In the genomic region with DNA sequence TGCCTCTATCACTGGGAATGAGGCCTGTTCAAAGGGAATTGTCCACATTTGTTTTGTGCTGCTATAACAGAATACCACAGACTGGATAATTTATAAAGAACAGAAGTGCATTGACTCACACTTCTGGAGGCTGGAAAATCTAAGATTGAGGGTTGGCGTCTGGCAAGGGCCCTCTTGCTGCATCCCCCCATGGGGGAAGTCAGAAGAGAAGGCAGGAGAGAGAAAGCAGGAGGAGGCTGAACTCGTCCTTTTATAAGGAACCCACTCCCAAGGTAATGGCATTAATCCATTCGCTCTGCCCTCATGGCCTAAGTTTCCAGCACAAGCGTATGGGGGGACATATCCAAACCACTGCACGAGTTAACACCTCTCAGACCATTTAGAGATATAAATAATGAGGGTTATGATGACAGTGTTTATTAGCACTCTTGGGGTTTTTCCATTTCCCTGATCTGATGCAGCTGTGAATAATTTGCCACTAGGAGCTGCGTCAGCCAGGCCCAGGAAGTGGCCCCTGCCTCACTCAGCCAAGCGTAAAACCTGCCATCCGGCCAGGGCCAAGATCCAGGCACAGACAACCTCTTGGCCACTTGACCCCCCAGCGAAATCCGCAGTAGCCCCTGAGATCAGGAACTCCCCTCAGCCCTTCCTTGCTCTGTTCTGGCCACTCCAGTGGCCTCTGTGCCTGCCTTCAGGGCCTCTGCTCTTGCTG, we compare ENCODE assay signal across 3 cellular contexts.
TF ChIP-seq lines count a peak whose summit lies in the region.

No MANE protein-coding gene starts in this region.

TF ChIP-seq in GM12891, 5 proteins besides CTCF, POLR2A, EP300 and RAD21:
- TF ChIP-seq TAF1 (IDR thresholded peaks at IDR 0.05; ENCODE audit: low read depth, low read length) (no peak), SPI1 (IDR thresholded peaks at IDR 0.05; ENCODE audit: low read depth, low read length) (peak; percentile 17; the same call in 1 of the 2 replicates), PAX5 (IDR thresholded peaks at IDR 0.05; ENCODE audit: insufficient read depth, low read length, severe bottlenecking) (peak; percentile 95)
TF ChIP-seq in GM12891: peak in this region for 2.

TF ChIP-seq in IMR-90, 13 proteins besides CTCF, POLR2A, EP300 and RAD21:
- TF ChIP-seq RFX5 (IDR thresholded peaks at IDR 0.05; ENCODE audit: low read depth, low read length) (no peak), BHLHE40 (IDR thresholded peaks at IDR 0.05; ENCODE audit: low read depth, low read length) (no peak), SMC3 (IDR thresholded peaks at IDR 0.05; ENCODE audit: low read depth, low read length) (no peak), RCOR1 (IDR thresholded peaks at IDR 0.05; ENCODE audit: insufficient replicate concordance, low read length) (no peak), FOS (IDR thresholded peaks at IDR 0.05; ENCODE audit: low read depth, low read length) (no peak)
- TF ChIP-seq, protein P1, sequence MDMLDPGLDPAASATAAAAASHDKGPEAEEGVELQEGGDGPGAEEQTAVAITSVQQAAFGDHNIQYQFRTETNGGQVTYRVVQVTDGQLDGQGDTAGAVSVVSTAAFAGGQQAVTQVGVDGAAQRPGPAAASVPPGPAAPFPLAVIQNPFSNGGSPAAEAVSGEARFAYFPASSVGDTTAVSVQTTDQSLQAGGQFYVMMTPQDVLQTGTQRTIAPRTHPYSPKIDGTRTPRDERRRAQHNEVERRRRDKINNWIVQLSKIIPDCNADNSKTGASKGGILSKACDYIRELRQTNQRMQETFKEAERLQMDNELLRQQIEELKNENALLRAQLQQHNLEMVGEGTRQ (IDR thresholded peaks at IDR 0.05; ENCODE audit: low read depth, low read length) = no peak

TF ChIP-seq in GM12878, 131 proteins besides CTCF, POLR2A, EP300 and RAD21 (continues in another document):
- TF ChIP-seq ZNF217 (IDR thresholded peaks at IDR 0.05) = peak; percentile 68
- TF ChIP-seq IRF4 (IDR thresholded peaks at IDR 0.05; ENCODE audit: low read depth, low read length) = 0 out of 2 replicates have a peak, but pooled peaks have one; percentile 10
- TF ChIP-seq TCF12 (IDR thresholded peaks at IDR 0.05; ENCODE audit: low read depth, low read length) = peak; percentile 66; the same call in 1 of the 2 replicates
- TF ChIP-seq SRF (IDR thresholded peaks at IDR 0.05; ENCODE audit: low read depth in 2 of 2, low read length in 2 of 2) = no peak
- TF ChIP-seq TCF3 (IDR thresholded peaks at IDR 0.05; ENCODE audit: borderline replicate concordance, insufficient read depth, low read depth, low read length) = 0 out of 2 replicates have a peak, but pooled peaks have one; percentile 61
- TF ChIP-seq WRNIP1 (IDR thresholded peaks at IDR 0.05; ENCODE audit: borderline replicate concordance, low read depth, low read length) = no peak
- no peak for TF ChIP-seq CHD1 (IDR thresholded peaks at IDR 0.05; ENCODE audit: low read depth, low read length)
- TF ChIP-seq RUNX3 (IDR thresholded peaks at IDR 0.05; ENCODE audit: low read length) = peak; percentile 44
- TF ChIP-seq STAT1 (conservative IDR thresholded peaks at IDR 0.05) = no peak
- TF ChIP-seq IKZF2 (IDR thresholded peaks at IDR 0.05) = peak; percentile 76 to 78
- TF ChIP-seq, protein P2, sequence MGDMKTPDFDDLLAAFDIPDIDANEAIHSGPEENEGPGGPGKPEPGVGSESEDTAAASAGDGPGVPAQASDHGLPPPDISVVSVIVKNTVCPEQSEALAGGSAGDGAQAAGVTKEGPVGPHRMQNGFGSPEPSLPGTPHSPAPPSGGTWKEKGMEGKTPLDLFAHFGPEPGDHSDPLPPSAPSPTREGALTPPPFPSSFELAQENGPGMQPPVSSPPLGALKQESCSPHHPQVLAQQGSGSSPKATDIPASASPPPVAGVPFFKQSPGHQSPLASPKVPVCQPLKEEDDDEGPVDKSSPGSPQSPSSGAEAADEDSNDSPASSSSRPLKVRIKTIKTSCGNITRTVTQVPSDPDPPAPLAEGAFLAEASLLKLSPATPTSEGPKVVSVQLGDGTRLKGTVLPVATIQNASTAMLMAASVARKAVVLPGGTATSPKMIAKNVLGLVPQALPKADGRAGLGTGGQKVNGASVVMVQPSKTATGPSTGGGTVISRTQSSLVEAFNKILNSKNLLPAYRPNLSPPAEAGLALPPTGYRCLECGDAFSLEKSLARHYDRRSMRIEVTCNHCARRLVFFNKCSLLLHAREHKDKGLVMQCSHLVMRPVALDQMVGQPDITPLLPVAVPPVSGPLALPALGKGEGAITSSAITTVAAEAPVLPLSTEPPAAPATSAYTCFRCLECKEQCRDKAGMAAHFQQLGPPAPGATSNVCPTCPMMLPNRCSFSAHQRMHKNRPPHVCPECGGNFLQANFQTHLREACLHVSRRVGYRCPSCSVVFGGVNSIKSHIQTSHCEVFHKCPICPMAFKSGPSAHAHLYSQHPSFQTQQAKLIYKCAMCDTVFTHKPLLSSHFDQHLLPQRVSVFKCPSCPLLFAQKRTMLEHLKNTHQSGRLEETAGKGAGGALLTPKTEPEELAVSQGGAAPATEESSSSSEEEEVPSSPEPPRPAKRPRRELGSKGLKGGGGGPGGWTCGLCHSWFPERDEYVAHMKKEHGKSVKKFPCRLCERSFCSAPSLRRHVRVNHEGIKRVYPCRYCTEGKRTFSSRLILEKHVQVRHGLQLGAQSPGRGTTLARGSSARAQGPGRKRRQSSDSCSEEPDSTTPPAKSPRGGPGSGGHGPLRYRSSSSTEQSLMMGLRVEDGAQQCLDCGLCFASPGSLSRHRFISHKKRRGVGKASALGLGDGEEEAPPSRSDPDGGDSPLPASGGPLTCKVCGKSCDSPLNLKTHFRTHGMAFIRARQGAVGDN (IDR thresholded peaks at IDR 0.05) = peak; percentile 85; the same call in 1 of the 2 replicates
- TF ChIP-seq, protein P3, sequence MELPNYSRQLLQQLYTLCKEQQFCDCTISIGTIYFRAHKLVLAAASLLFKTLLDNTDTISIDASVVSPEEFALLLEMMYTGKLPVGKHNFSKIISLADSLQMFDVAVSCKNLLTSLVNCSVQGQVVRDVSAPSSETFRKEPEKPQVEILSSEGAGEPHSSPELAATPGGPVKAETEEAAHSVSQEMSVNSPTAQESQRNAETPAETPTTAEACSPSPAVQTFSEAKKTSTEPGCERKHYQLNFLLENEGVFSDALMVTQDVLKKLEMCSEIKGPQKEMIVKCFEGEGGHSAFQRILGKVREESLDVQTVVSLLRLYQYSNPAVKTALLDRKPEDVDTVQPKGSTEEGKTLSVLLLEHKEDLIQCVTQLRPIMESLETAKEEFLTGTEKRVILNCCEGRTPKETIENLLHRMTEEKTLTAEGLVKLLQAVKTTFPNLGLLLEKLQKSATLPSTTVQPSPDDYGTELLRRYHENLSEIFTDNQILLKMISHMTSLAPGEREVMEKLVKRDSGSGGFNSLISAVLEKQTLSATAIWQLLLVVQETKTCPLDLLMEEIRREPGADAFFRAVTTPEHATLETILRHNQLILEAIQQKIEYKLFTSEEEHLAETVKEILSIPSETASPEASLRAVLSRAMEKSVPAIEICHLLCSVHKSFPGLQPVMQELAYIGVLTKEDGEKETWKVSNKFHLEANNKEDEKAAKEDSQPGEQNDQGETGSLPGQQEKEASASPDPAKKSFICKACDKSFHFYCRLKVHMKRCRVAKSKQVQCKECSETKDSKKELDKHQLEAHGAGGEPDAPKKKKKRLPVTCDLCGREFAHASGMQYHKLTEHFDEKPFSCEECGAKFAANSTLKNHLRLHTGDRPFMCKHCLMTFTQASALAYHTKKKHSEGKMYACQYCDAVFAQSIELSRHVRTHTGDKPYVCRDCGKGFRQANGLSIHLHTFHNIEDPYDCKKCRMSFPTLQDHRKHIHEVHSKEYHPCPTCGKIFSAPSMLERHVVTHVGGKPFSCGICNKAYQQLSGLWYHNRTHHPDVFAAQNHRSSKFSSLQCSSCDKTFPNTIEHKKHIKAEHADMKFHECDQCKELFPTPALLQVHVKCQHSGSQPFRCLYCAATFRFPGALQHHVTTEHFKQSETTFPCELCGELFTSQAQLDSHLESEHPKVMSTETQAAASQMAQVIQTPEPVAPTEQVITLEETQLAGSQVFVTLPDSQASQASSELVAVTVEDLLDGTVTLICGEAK (IDR thresholded peaks at IDR 0.05; ENCODE audit: borderline replicate concordance) = no peak
- TF ChIP-seq MEF2B (IDR thresholded peaks at IDR 0.05; ENCODE audit: partially characterized antibody, poor library complexity, severe bottlenecking) = peak; percentile 38
- TF ChIP-seq SMAD5 (IDR thresholded peaks at IDR 0.05; ENCODE audit: low read depth) = no peak
- peak; percentile 99 for TF ChIP-seq PAX5 (IDR thresholded peaks at IDR 0.05; ENCODE audit: borderline replicate concordance, low read depth, low read length)
- TF ChIP-seq, protein P4, sequence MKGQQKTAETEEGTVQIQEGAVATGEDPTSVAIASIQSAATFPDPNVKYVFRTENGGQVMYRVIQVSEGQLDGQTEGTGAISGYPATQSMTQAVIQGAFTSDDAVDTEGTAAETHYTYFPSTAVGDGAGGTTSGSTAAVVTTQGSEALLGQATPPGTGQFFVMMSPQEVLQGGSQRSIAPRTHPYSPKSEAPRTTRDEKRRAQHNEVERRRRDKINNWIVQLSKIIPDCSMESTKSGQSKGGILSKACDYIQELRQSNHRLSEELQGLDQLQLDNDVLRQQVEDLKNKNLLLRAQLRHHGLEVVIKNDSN (IDR thresholded peaks at IDR 0.05; ENCODE audit: borderline replicate concordance, extremely low read length, insufficient read depth, low read depth, low read length) = no peak
- TF ChIP-seq, protein P5, sequence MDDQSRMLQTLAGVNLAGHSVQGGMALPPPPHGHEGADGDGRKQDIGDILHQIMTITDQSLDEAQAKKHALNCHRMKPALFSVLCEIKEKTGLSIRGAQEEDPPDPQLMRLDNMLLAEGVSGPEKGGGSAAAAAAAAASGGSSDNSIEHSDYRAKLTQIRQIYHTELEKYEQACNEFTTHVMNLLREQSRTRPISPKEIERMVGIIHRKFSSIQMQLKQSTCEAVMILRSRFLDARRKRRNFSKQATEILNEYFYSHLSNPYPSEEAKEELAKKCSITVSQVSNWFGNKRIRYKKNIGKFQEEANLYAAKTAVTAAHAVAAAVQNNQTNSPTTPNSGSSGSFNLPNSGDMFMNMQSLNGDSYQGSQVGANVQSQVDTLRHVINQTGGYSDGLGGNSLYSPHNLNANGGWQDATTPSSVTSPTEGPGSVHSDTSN (IDR thresholded peaks at IDR 0.05; ENCODE audit: insufficient replicate concordance, low read depth, low read length) = peak; percentile 10
- no peak for TF ChIP-seq ZBED1 (IDR thresholded peaks at IDR 0.05; ENCODE audit: borderline replicate concordance)
- TF ChIP-seq FOXM1 (IDR thresholded peaks at IDR 0.05; ENCODE audit: low read depth, low read length) = 0 out of 2 replicates have a peak, but pooled peaks have one; percentile 32
- peak; percentile 39; the same call in 1 of the 2 replicates for TF ChIP-seq SPI1 (IDR thresholded peaks at IDR 0.05; ENCODE audit: borderline replicate concordance, insufficient read depth, low read depth, low read length)
- TF ChIP-seq NBN (IDR thresholded peaks at IDR 0.05) = 0 out of 2 replicates have a peak, but pooled peaks have one; percentile 32
- TF ChIP-seq SP1 (IDR thresholded peaks at IDR 0.05; ENCODE audit: low read depth, low read length) = peak; percentile 51
- no peak for TF ChIP-seq NFIC (IDR thresholded peaks at IDR 0.05; ENCODE audit: low read depth, low read length)
- TF ChIP-seq HDAC6 (IDR thresholded peaks at IDR 0.05; ENCODE audit: unreplicated experiment) = no peak
- TF ChIP-seq KLF5 (IDR thresholded peaks at IDR 0.05; ENCODE audit: partially characterized antibody) = no peak
- TF ChIP-seq CBX5 (IDR thresholded peaks at IDR 0.05; ENCODE audit: low read depth) = 0 out of 2 replicates have a peak, but pooled peaks have one; percentile 20
- TF ChIP-seq GATAD2B (conservative IDR thresholded peaks at IDR 0.05; ENCODE audit: low read depth) = no peak; the same call in none of the 2 replicates
- TF ChIP-seq, protein P6, sequence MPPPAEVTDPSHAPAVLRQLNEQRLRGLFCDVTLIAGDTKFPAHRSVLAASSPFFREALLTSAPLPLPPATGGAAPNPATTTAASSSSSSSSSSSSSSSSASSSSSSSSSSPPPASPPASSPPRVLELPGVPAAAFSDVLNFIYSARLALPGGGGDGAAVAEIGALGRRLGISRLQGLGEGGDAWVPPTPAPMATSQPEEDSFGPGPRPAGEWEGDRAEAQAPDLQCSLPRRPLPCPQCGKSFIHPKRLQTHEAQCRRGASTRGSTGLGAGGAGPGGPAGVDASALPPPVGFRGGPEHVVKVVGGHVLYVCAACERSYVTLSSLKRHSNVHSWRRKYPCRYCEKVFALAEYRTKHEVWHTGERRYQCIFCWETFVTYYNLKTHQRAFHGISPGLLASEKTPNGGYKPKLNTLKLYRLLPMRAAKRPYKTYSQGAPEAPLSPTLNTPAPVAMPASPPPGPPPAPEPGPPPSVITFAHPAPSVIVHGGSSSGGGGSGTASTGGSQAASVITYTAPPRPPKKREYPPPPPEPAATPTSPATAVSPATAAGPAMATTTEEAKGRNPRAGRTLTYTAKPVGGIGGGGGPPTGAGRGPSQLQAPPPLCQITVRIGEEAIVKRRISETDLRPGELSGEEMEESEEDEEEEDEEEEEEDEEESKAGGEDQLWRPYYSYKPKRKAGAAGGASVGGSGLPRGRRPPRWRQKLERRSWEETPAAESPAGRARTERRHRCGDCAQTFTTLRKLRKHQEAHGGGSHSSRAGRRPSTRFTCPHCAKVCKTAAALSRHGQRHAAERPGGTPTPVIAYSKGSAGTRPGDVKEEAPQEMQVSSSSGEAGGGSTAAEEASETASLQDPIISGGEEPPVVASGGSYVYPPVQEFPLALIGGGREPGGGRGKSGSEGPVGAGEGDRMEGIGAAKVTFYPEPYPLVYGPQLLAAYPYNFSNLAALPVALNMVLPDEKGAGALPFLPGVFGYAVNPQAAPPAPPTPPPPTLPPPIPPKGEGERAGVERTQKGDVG (CRISPR knock-in tag; IDR thresholded peaks at IDR 0.05) = no peak
- peak; percentile 43; the same call in 1 of the 2 replicates for TF ChIP-seq LARP7 (IDR thresholded peaks at IDR 0.05)
- TF ChIP-seq BRCA1 (IDR thresholded peaks at IDR 0.05; ENCODE audit: low read depth, low read length) = no peak
- peak; percentile 76 for TF ChIP-seq DPF2 (IDR thresholded peaks at IDR 0.05)
- TF ChIP-seq SMAD1 (IDR thresholded peaks at IDR 0.05; ENCODE audit: low read depth, partially characterized antibody) = no peak
- TF ChIP-seq, protein P7, sequence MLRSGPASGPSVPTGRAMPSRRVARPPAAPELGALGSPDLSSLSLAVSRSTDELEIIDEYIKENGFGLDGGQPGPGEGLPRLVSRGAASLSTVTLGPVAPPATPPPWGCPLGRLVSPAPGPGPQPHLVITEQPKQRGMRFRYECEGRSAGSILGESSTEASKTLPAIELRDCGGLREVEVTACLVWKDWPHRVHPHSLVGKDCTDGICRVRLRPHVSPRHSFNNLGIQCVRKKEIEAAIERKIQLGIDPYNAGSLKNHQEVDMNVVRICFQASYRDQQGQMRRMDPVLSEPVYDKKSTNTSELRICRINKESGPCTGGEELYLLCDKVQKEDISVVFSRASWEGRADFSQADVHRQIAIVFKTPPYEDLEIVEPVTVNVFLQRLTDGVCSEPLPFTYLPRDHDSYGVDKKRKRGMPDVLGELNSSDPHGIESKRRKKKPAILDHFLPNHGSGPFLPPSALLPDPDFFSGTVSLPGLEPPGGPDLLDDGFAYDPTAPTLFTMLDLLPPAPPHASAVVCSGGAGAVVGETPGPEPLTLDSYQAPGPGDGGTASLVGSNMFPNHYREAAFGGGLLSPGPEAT (IDR thresholded peaks at IDR 0.05; ENCODE audit: low read depth) = peak; percentile 64
- 0 out of 2 replicates have a peak, but pooled peaks have one; percentile 48 for TF ChIP-seq BCL11A (IDR thresholded peaks at IDR 0.05; ENCODE audit: low read depth, low read length)
- TF ChIP-seq MTA2 (IDR thresholded peaks at IDR 0.05; ENCODE audit: low read depth) = peak; percentile 87
- peak; percentile 78 to 92; a peak in 3 of 4 replicates for TF ChIP-seq BHLHE40 (IDR thresholded peaks at IDR 0.05; ENCODE audit: borderline replicate concordance in 1 of 2, low read depth in 2 of 2, low read length in 1 of 2)
